ENCODE assay signal across 15 cellular contexts in genomic region chr4:102533348-102533747, GRCh38.
"Had no signal": no experiment of that assay in that cellular context is flagged by ENCODE, and none has a peak within 500 bp of the region (broad histone marks: within the 10 kb centered on the region; RNA-seq: fewer than 3 reads in every experiment).

No MANE protein-coding gene starts in this region.

- H3K9me3 ChIP-seq: esophagus squamous epithelium, right atrium auricular region, vagina had no signal

- H3K36me3 ChIP-seq: right atrium auricular region had no signal

- H3K27me3 ChIP-seq: dorsolateral prefrontal cortex, esophagus squamous epithelium, right atrium auricular region, vagina had no signal

- H3K4me3 ChIP-seq: dorsolateral prefrontal cortex, esophagus squamous epithelium, lung, right atrium auricular region, skin epidermis, vagina had no signal

- DNase-seq: activated CD8-positive, alpha-beta memory T cell treated with anti-CD3 and anti-CD28 coated beads for 24 hours; activated naive CD4-positive, alpha-beta T cell treated with Interleukin-2 at 50 U/mL for 16 hours; dorsolateral prefrontal cortex; esophagus squamous epithelium; foreskin fibroblast; glutamatergic neuron; left cardiac atrium; naive thymus-derived CD8-positive, alpha-beta T cell; nucleus accumbens; stimulated activated CD4-positive, alpha-beta T cell treated with anti-CD3 and anti-CD28 coated beads, Interleukin-4, amount 100 ng/mL, for 4 hours; T-helper 9 cell had no signal

- H3K27ac ChIP-seq: dorsolateral prefrontal cortex, right atrium auricular region, vagina had no signal

- H3K9me3 Mint-ChIP-seq: naive thymus-derived CD8-positive, alpha-beta T cell had no signal

- H3K27me3 Mint-ChIP-seq: naive thymus-derived CD8-positive, alpha-beta T cell had no signal

- ATAC-seq: left cardiac atrium had no signal
